Comparison of ENCODE assay signal across 24 cellular contexts in the genomic region with DNA sequence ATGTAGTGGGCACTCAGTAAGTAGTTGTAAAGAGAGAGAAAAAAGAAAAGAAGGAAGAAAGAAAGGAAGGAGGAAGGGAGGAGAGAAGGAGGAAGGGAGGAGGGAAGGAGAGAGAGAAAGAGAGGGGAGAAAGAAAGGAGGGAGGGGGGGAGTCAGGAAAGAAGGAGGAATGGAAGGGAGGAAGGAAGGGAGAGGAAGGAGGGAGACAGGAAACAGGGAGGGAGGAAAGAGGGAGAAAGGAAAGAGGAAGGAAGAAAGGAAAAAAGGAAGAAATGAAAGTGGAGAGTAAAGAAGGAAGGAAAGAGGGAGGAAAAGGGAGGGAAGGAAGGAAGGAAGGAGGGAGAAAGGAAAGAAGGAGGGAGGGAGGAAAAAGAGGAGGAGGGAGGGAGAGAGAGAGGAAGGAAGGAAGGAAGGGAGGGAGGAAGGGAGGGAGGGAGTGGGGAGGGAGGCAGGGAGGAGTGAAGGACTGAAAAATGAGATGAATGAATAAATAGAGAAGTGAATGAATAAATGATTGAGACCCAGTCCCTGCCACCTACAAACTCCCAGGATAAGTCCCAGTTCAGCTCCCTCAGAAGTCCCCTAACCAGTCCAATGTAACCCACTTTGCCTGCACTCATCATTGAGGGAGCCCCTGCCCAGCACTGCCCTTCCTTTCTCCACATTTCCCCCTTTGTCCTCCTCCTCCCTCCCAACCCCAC.
A peak's percentile ranks its signal among the peaks of the same experiment; 100 is the strongest.
DNase-seq lines count a peak whose midpoint lies in the region; ATAC-seq, FAIRE-seq and TF ChIP-seq lines count a peak whose summit lies in the region.
"Had no signal": no experiment of that assay in that cellular context is flagged by ENCODE, and none has a peak within 500 bp of the region (broad histone marks: within the 10 kb centered on the region; RNA-seq: fewer than 3 reads in every experiment).

No MANE protein-coding gene starts in this region.

- H3K27me3 ChIP-seq in mesendoderm (ENCODE audit: insufficient read depth, low read length, poor library complexity) (no peaks in the 10 kb centered on the region), smooth muscle cell (ENCODE audit: low read depth) (no peaks in the 10 kb centered on the region)
- H3K27me3 ChIP-seq: MG63, Peyer's patch had no signal

- H3K4me3 ChIP-seq in mesendoderm (ENCODE audit: low read length) (no peak overlapping the region), smooth muscle cell (no peak overlapping the region)
- H3K4me3 ChIP-seq: GM23248, HAP-1, MG63, Peyer's patch had no signal

- H3K79me1 ChIP-seq in mesendoderm (ENCODE audit: low read length), result no peaks in the 10 kb centered on the region

- no peaks in the 10 kb centered on the region for H4K20me1 ChIP-seq in smooth muscle cell (ENCODE audit: low read depth)

- no peak overlapping the region for H3K23ac ChIP-seq in mesendoderm (ENCODE audit: low read length)

- H3K4me1 Mint-ChIP-seq in central memory CD8-positive, alpha-beta T cell, result no peaks in the 10 kb centered on the region
- H3K4me1 Mint-ChIP-seq: CD4-positive, CD25-positive, alpha-beta regulatory T cell had no signal

- no peak overlapping the region for H3K27ac ChIP-seq in mesendoderm (ENCODE audit: low read depth, low read length)
- no peak overlapping the region for H3K27ac ChIP-seq in smooth muscle cell (ENCODE audit: low read depth)
- H3K27ac ChIP-seq: 22Rv1, GM23248, Peyer's patch had no signal

- H2AFZ ChIP-seq in smooth muscle cell (ENCODE audit: low read depth), result peak overlapping the region; percentile 71
- H2AFZ ChIP-seq: GM23248 had no signal

- H3K36me3 ChIP-seq in mesendoderm (ENCODE audit: control insufficient read depth, insufficient read depth, low read length) (no peaks in the 10 kb centered on the region), smooth muscle cell (ENCODE audit: low read depth) (no peaks in the 10 kb centered on the region)
- H3K36me3 ChIP-seq: HAP-1, MG63, Peyer's patch had no signal

- H2BK15ac ChIP-seq in mesendoderm (replicated peaks; ENCODE audit: low read depth), result no peak overlapping the region

- no peaks in the 10 kb centered on the region for H3K9me3 ChIP-seq in smooth muscle cell (replicated peaks; ENCODE audit: low read depth)
- H3K9me3 ChIP-seq: HAP-1, MG63, Peyer's patch had no signal

- H4K5ac ChIP-seq in mesendoderm (ENCODE audit: low read length), result no peak overlapping the region

- H3K9ac ChIP-seq in mesendoderm (ENCODE audit: low read length) (no peak overlapping the region), smooth muscle cell (ENCODE audit: low read depth) (no peak overlapping the region)
- H3K9ac ChIP-seq: GM23248 had no signal

- no peak overlapping the region for H4K8ac ChIP-seq in mesendoderm (ENCODE audit: low read depth, low read length)

- no peak overlapping the region for H3K56ac ChIP-seq in mesendoderm (ENCODE audit: low read length)

- no peak overlapping the region for H3K27ac Mint-ChIP-seq in central memory CD8-positive, alpha-beta T cell (ENCODE audit: low read depth)
- H3K27ac Mint-ChIP-seq: CD4-positive, CD25-positive, alpha-beta regulatory T cell had no signal

- no peak overlapping the region for H3K4me3 Mint-ChIP-seq in central memory CD8-positive, alpha-beta T cell
- H3K4me3 Mint-ChIP-seq: CD4-positive, CD25-positive, alpha-beta regulatory T cell had no signal

- H3K79me2 ChIP-seq in mesendoderm (ENCODE audit: control insufficient read depth, insufficient read depth, low read length) (no peaks in the 10 kb centered on the region), smooth muscle cell (ENCODE audit: low read depth) (no peaks in the 10 kb centered on the region)

- H2BK5ac ChIP-seq in mesendoderm (ENCODE audit: low read length), result no peak overlapping the region

- H3K9me3 Mint-ChIP-seq in central memory CD8-positive, alpha-beta T cell, result peaks cover 8% of the 10 kb centered on the region

- no peaks in the 10 kb centered on the region for H3K27me3 Mint-ChIP-seq in central memory CD8-positive, alpha-beta T cell
- H3K27me3 Mint-ChIP-seq: CD4-positive, CD25-positive, alpha-beta regulatory T cell had no signal

- no peak overlapping the region for H3K18ac ChIP-seq in mesendoderm (ENCODE audit: low read length)

- no peak overlapping the region for H3K4me2 ChIP-seq in mesendoderm (ENCODE audit: low read length)
- H3K4me2 ChIP-seq in smooth muscle cell, result no peak overlapping the region

- DNase-seq in NCI-H2029 treated with DMSO at 0.1 percent for 48 hours (lab: John Stamatoyannopoulos, UW) (peak; percentile 63), NCI-H2029 (lab: John Stamatoyannopoulos, UW) (no peak), mesendoderm (no peak), smooth muscle cell (lab: John Stamatoyannopoulos, UW; ENCODE audit: unreplicated experiment) (no peak), retina (no peak), frontal cortex (ENCODE audit: low spot score in 2 of 2) (no peak)
- DNase-seq in central memory CD8-positive, alpha-beta T cell (ENCODE audit: low spot score in 2 of 2), result no peak
- DNase-seq: ACHN; CD4-positive, CD25-positive, alpha-beta regulatory T cell; DMS53; GM23248; KG1; MG63; NCI-H1105 treated with DMSO at 0.1 percent for 48 hours; NCI-H146; NCI-H2081; NCI-H2227 treated with DMSO at 0.1 percent for 48 hours; Peyer's patch; SHP77 treated with DMSO at 0.1 percent for 48 hours had no signal

- H3K4ac ChIP-seq in mesendoderm (ENCODE audit: low read depth, low read length), result peak overlapping the region; percentile 71

- H2BK120ac ChIP-seq in mesendoderm (ENCODE audit: low read depth, low read length), result peak overlapping the region; percentile 51

- TF ChIP-seq CTCF in smooth muscle cell (IDR thresholded peaks at IDR 0.05; ENCODE audit: borderline replicate concordance, insufficient read depth, poor library complexity, severe bottlenecking), result no peak

- H3K4me1 ChIP-seq in mesendoderm (ENCODE audit: control insufficient read depth, low read depth, low read length), result peaks cover 3% of the 10 kb centered on the region
- H3K4me1 ChIP-seq in smooth muscle cell (ENCODE audit: low read depth), result no peaks in the 10 kb centered on the region
- H3K4me1 ChIP-seq: HAP-1, Peyer's patch had no signal

- no peaks in the 10 kb centered on the region for H3K36me3 Mint-ChIP-seq in central memory CD8-positive, alpha-beta T cell (ENCODE audit: insufficient read depth)
- H3K36me3 Mint-ChIP-seq: CD4-positive, CD25-positive, alpha-beta regulatory T cell had no signal

- H3F3A ChIP-seq in smooth muscle cell (ENCODE audit: low read depth), result no peaks in the 10 kb centered on the region

- FAIRE-seq in frontal cortex (lab: Jason Lieb, UNC), result no peak
- FAIRE-seq: D721Med, GM18507 had no signal

- ATAC-seq in central memory CD8-positive, alpha-beta T cell (replicated peaks; ENCODE audit: extremely low read depth, poor library complexity, severe bottlenecking), result peak; percentile 14
- ATAC-seq in HG03045 (IDR thresholded peaks at IDR 0.05; ENCODE audit: unreplicated experiment), result no peak

- H2AK5ac ChIP-seq in mesendoderm (ENCODE audit: low read length), result no peak overlapping the region
